Comparison of ENCODE assay signal across 8 cellular contexts in genomic region chr10:103396789-103397087, GRCh38. TPM values are rescaled to one million over a fixed set of nuclear protein-coding genes. Genes with fewer than 3 reads are reported as not detected.
DNase-seq lines count a peak whose midpoint lies in the region; ATAC-seq and TF ChIP-seq lines count a peak whose summit lies in the region.

No MANE protein-coding gene starts in this region.

- peaks cover 74% of the 10 kb centered on the region for H3K79me2 ChIP-seq in neural progenitor cell (ENCODE audit: low read depth)

- H3K27ac Mint-ChIP-seq in CD4-positive, alpha-beta T cell = peak overlapping the region; percentile 96
- peak overlapping the region; percentile 80 to 97 for H3K27ac Mint-ChIP-seq in effector memory CD8-positive, alpha-beta T cell
- peak overlapping the region; percentile 97 for H3K27ac Mint-ChIP-seq in neural progenitor cell

- H3K27me3 Mint-ChIP-seq in CD4-positive, alpha-beta T cell = no peaks in the 10 kb centered on the region
- H3K27me3 Mint-ChIP-seq in effector memory CD8-positive, alpha-beta T cell = no peaks in the 10 kb centered on the region
- H3K27me3 Mint-ChIP-seq in neural progenitor cell (ENCODE audit: insufficient read depth, low read depth) = peaks cover 4% of the 10 kb centered on the region

- intact Hi-C loops in CD4-positive, alpha-beta T cell (cut with DNase I, micrococcal nuclease) = loop anchor here (1.0 kb wide), 1 partner anchor 28 kb away; no protein-coding TSS in a partner anchor

- H3K36me3 ChIP-seq in neural progenitor cell = peaks cover 14% of the 10 kb centered on the region

- CTCF ChIA-PET in CD4-positive, alpha-beta T cell (lab: Charles Lee) = no interaction called here

- ATAC-seq in CD4-positive, alpha-beta T cell (ENCODE audit: poor library complexity) = no peak
- no peak for ATAC-seq in effector memory CD8-positive, alpha-beta T cell (replicated peaks)
- ATAC-seq in GM21423 (IDR thresholded peaks at IDR 0.05; ENCODE audit: unreplicated experiment) (no peak), GM19463 (IDR thresholded peaks at IDR 0.05; ENCODE audit: unreplicated experiment) (no peak)

- H3K4me1 Mint-ChIP-seq in CD4-positive, alpha-beta T cell (ENCODE audit: low read depth) = peaks cover 55% of the 10 kb centered on the region
- peaks cover 37 to 48% of the 10 kb centered on the region in 2 donors for H3K4me1 Mint-ChIP-seq in effector memory CD8-positive, alpha-beta T cell (ENCODE audit: low read depth in 2 of 2)
- H3K4me1 Mint-ChIP-seq in neural progenitor cell = peaks cover 29% of the 10 kb centered on the region

- H3K4me3 Mint-ChIP-seq in CD4-positive, alpha-beta T cell = peak overlapping the region; percentile 99
- H3K4me3 Mint-ChIP-seq in effector memory CD8-positive, alpha-beta T cell = peak overlapping the region; percentile 98 to 100
- H3K4me3 Mint-ChIP-seq in neural progenitor cell = peak overlapping the region; percentile 95

- no peaks in the 10 kb centered on the region for H3K9me3 ChIP-seq in CD4-positive, alpha-beta T cell (ENCODE audit: control insufficient read depth, low read length)
- no peaks in the 10 kb centered on the region for H3K9me3 ChIP-seq in neural progenitor cell (ENCODE audit: low read depth)

- H3K27me3 ChIP-seq in CD4-positive, alpha-beta T cell (ENCODE audit: control insufficient read depth, insufficient read depth, low read length) = no peaks in the 10 kb centered on the region
- H3K27me3 ChIP-seq in neural progenitor cell = no peaks in the 10 kb centered on the region

- peak overlapping the region; percentile 61 for H3K27ac ChIP-seq in CD4-positive, alpha-beta T cell (ENCODE audit: low read depth, low read length)
- no peak overlapping the region for H3K27ac ChIP-seq in neural progenitor cell

- H3K4me3 ChIP-seq in LNCaP clone FGC (ENCODE audit: low read depth, low read length) (peak overlapping the region; percentile 95), neural progenitor cell (peak overlapping the region; percentile 75)

- H3K36me3 Mint-ChIP-seq in CD4-positive, alpha-beta T cell (ENCODE audit: low read depth) = peaks cover 68% of the 10 kb centered on the region
- H3K36me3 Mint-ChIP-seq in effector memory CD8-positive, alpha-beta T cell (ENCODE audit: insufficient read depth) = peaks cover 54% of the 10 kb centered on the region
- H3K36me3 Mint-ChIP-seq in neural progenitor cell = peaks cover 5% of the 10 kb centered on the region

- POLR2A ChIA-PET in CD4-positive, alpha-beta T cell (lab: Charles Lee) = interaction anchor here (1.4 to 2.8 kb wide), 4 partner anchors 29 to 56 kb away, joined by 5 to 27 read pairs (median 6); partner anchors contain the start of genes CALHM2, PCGF6 and TAF5

- H3K9me3 Mint-ChIP-seq in CD4-positive, alpha-beta T cell = no peaks in the 10 kb centered on the region
- no peaks in the 10 kb centered on the region for H3K9me3 Mint-ChIP-seq in effector memory CD8-positive, alpha-beta T cell
- H3K9me3 Mint-ChIP-seq in neural progenitor cell = no peaks in the 10 kb centered on the region

- DNase-seq in CD4-positive, alpha-beta T cell = no peak
- DNase-seq in LNCaP clone FGC (ENCODE audit: low read depth) (no peak), neural progenitor cell (ENCODE audit: low spot score) (no peak), inferior parietal cortex (ENCODE audit: extremely low spot score) (no peak), NCI-H128 (lab: John Stamatoyannopoulos, UW; ENCODE audit: unreplicated experiment) (no peak)
- no peak for DNase-seq in effector memory CD8-positive, alpha-beta T cell

- peak overlapping the region; percentile 66 for H2AFZ ChIP-seq in neural progenitor cell (replicated peaks)

- H3K4me1 ChIP-seq in neural progenitor cell = peaks cover 23% of the 10 kb centered on the region

- peak overlapping the region; percentile 77 for H3K9ac ChIP-seq in neural progenitor cell

- H3F3A ChIP-seq in neural progenitor cell (ENCODE audit: low read depth) = peaks cover 4% of the 10 kb centered on the region

- no peaks in the 10 kb centered on the region for H4K20me1 ChIP-seq in neural progenitor cell (ENCODE audit: low read depth)

- peak overlapping the region; percentile 83 for H3K4me2 ChIP-seq in neural progenitor cell

- no peak for TF ChIP-seq CTCF in CD4-positive, alpha-beta T cell (IDR thresholded peaks at IDR 0.05)
- TF ChIP-seq CTCF in LNCaP clone FGC (IDR thresholded peaks at IDR 0.05; ENCODE audit: control insufficient read depth, extremely low read depth, insufficient read depth) = no peak
- TF ChIP-seq CTCF in neural progenitor cell (IDR thresholded peaks at IDR 0.05) = no peak

RNA-seq across cellular contexts. Expression of gene PDCD11, which starts 0.3 kb away (rescaled TPM):
- 10 to 100 TPM; 13.3 to 16.4 TPM for total RNA-seq in CD4-positive, alpha-beta T cell
- total RNA-seq in neural progenitor cell (ENCODE audit: low replicate concordance) = 42.8 and 44.1 TPM in 2 replicates

RNA-seq across cellular contexts. Expression of gene ATP5MK, which starts 0.5 kb away (rescaled TPM):
- total RNA-seq in CD4-positive, alpha-beta T cell = 100 to 1,000 TPM; 107 to 111 TPM
- 166 and 324 TPM in 2 replicates for total RNA-seq in neural progenitor cell (ENCODE audit: low replicate concordance)

RNA-seq across cellular contexts. Expression of gene TAF5, which starts 29.0 kb away (rescaled TPM):
- 1 to 10 TPM; 3.8 to 4.0 TPM for total RNA-seq in CD4-positive, alpha-beta T cell
- total RNA-seq in neural progenitor cell (ENCODE audit: low replicate concordance) = 19.0 and 22.7 TPM in 2 replicates

RNA-seq across cellular contexts. Expression of gene PCGF6, which starts 45.8 kb away (rescaled TPM):
- 1 to 10 TPM; 1.6 to 1.8 TPM for total RNA-seq in CD4-positive, alpha-beta T cell
- 22.5 and 28.8 TPM in 2 replicates for total RNA-seq in neural progenitor cell (ENCODE audit: low replicate concordance)

RNA-seq across cellular contexts. Expression of gene CALHM2, which starts 55.4 kb away (rescaled TPM):
- 1 to 10 TPM; 3.1 to 4.0 TPM for total RNA-seq in CD4-positive, alpha-beta T cell
- 2.1 TPM in 1 of 2 replicates, not detected in the other for total RNA-seq in neural progenitor cell (ENCODE audit: low replicate concordance)
